ENCODE assay signal across 13 cellular contexts in genomic region chr15:99409560-99409959, GRCh38.
DNase-seq lines count a peak whose midpoint lies in the region; ATAC-seq and TF ChIP-seq lines count a peak whose summit lies in the region.
"Had no signal": no experiment of that assay in that cellular context is flagged by ENCODE, and none has a peak within 500 bp of the region (broad histone marks: within the 10 kb centered on the region; RNA-seq: fewer than 3 reads in every experiment).

No MANE protein-coding gene starts in this region.

- no peaks in the 10 kb centered on the region for H3K9me2 ChIP-seq in OCI-LY7 (ENCODE audit: insufficient read depth, low read length)

- CTCF ChIA-PET in activated CD8-positive, alpha-beta memory T cell treated with anti-CD3 and anti-CD28 coated beads, Interleukin-2, amount 10 ng/mL, durations not matched to agents 7 days and 5 days (lab: Charles Lee) = interaction anchor here (1.2 kb wide), 1 partner anchor 346 kb away, joined by 3 read pairs; no protein-coding TSS in a partner anchor
- CTCF ChIA-PET in OCI-LY7 (lab: Charles Lee; ENCODE audit: unreplicated experiment) = no interaction called here

- H3K36me3 ChIP-seq in lower lobe of right lung (no peaks in the 10 kb centered on the region), tibial artery (no peaks in the 10 kb centered on the region), OCI-LY7 (ENCODE audit: insufficient read depth, low read length) (no peaks in the 10 kb centered on the region)

- DNase-seq in activated CD8-positive, alpha-beta memory T cell treated with anti-CD3 and anti-CD28 coated beads, Interleukin-2, amount 10 ng/mL, durations not matched to agents 7 days and 5 days = peak; percentile 27
- no peak for DNase-seq in activated CD8-positive, alpha-beta memory T cell treated with anti-CD3 and anti-CD28 coated beads, Interleukin-2, amount 50 U/mL, for 48 hours
- DNase-seq in lower lobe of right lung = no peak
- no peak for DNase-seq in tibial artery
- DNase-seq in globus pallidus (ENCODE audit: low spot score) = no peak
- DNase-seq in OCI-LY7 (ENCODE audit: low spot score) = no peak
- DNase-seq: MM.1S, NCI-H187 treated with DMSO at 0.1 percent for 48 hours, NCI-H774 had no signal

- intact Hi-C loops in lower lobe of right lung (cut with DNase I) = no loop called here
- intact Hi-C loops in tibial artery (cut with DNase I; ENCODE audit: low total_unique reads) = no loop called here
- intact Hi-C loops in OCI-LY7 (cut with micrococcal nuclease; ENCODE audit: unreplicated experiment) = loop anchor here (10.0 kb wide), 1 partner anchor 295 kb away; no protein-coding TSS in a partner anchor

- H3K9me3 ChIP-seq in lower lobe of right lung = no peaks in the 10 kb centered on the region
- H3K9me3 ChIP-seq in tibial artery = no peaks in the 10 kb centered on the region
- no peaks in the 10 kb centered on the region for H3K9me3 ChIP-seq in OCI-LY7 (ENCODE audit: low read length)

- no peak overlapping the region for H2AFZ ChIP-seq in OCI-LY7 (ENCODE audit: low read length)

- H3K79me2 ChIP-seq in OCI-LY7 (ENCODE audit: insufficient read depth, low read depth, low read length) = no peaks in the 10 kb centered on the region

- H3K27me3 ChIP-seq in lower lobe of right lung (ENCODE audit: low read depth) (no peaks in the 10 kb centered on the region), tibial artery (no peaks in the 10 kb centered on the region)

- ATAC-seq in activated CD8-positive, alpha-beta memory T cell treated with anti-CD3 and anti-CD28 coated beads, Interleukin-2, amount 10 ng/mL, durations not matched to agents 7 days and 5 days = no peak
- ATAC-seq in lower lobe of right lung (no peak), GM21515 (IDR thresholded peaks at IDR 0.05; ENCODE audit: unreplicated experiment) (no peak)

- peaks cover 19% of the 10 kb centered on the region for H3K4me1 ChIP-seq in lower lobe of right lung
- H3K4me1 ChIP-seq in tibial artery = peaks cover 0 to 31% (median 25%) of the 10 kb centered on the region in 4 donors
- H3K4me1 ChIP-seq in OCI-LY7 (ENCODE audit: insufficient read depth, low read length, poor library complexity, severe bottlenecking) = no peaks in the 10 kb centered on the region

- H3K27me3 Mint-ChIP-seq in activated CD8-positive, alpha-beta memory T cell treated with anti-CD3 and anti-CD28 coated beads, Interleukin-2, amount 10 ng/mL, durations not matched to agents 7 days and 5 days = no peaks in the 10 kb centered on the region

- H3K27ac ChIP-seq in VCaP = 0 out of 2 replicates have a peak overlapping the region, but pooled peaks have one; percentile 6
- peak overlapping the region; percentile 54 for H3K27ac ChIP-seq in lower lobe of right lung
- peak overlapping the region; percentile 65 to 73 for H3K27ac ChIP-seq in tibial artery
- no peak overlapping the region for H3K27ac ChIP-seq in OCI-LY7 (ENCODE audit: low read depth, low read length, poor library complexity, severe bottlenecking)
- H3K27ac ChIP-seq: 22Rv1, C4-2B had no signal

- H3K4me2 ChIP-seq in OCI-LY7 (ENCODE audit: low read length) = no peak overlapping the region

- H3K4me3 Mint-ChIP-seq in activated CD8-positive, alpha-beta memory T cell treated with anti-CD3 and anti-CD28 coated beads, Interleukin-2, amount 10 ng/mL, durations not matched to agents 7 days and 5 days = no peak overlapping the region

- TF ChIP-seq CTCF in VCaP (conservative IDR thresholded peaks at IDR 0.05) (no peak), lower lobe of right lung (IDR thresholded peaks at IDR 0.05) (no peak), tibial artery (IDR thresholded peaks at IDR 0.05) (no peak), OCI-LY7 (conservative IDR thresholded peaks at IDR 0.05; ENCODE audit: low read length) (no peak)

- H3K4me3 ChIP-seq in lower lobe of right lung (no peak overlapping the region), tibial artery (no peak overlapping the region), OCI-LY7 (ENCODE audit: low read depth, low read length, poor library complexity, severe bottlenecking) (no peak overlapping the region)

- BruUV-seq in OCI-LY7 (replicated peaks; lab: Mats Ljungman, UMichigan) = no TSS peak

- no peaks in the 10 kb centered on the region for H3K36me3 Mint-ChIP-seq in activated CD8-positive, alpha-beta memory T cell treated with anti-CD3 and anti-CD28 coated beads, Interleukin-2, amount 10 ng/mL, durations not matched to agents 7 days and 5 days

- no peaks in the 10 kb centered on the region for H3K9me3 Mint-ChIP-seq in activated CD8-positive, alpha-beta memory T cell treated with anti-CD3 and anti-CD28 coated beads, Interleukin-2, amount 10 ng/mL, durations not matched to agents 7 days and 5 days (ENCODE audit: low read depth)

- no peaks in the 10 kb centered on the region for H4K20me1 ChIP-seq in OCI-LY7 (ENCODE audit: insufficient read depth, low read length)

- peaks cover 5% of the 10 kb centered on the region for H3K4me1 Mint-ChIP-seq in activated CD8-positive, alpha-beta memory T cell treated with anti-CD3 and anti-CD28 coated beads, Interleukin-2, amount 10 ng/mL, durations not matched to agents 7 days and 5 days

- no peak overlapping the region for H3K27ac Mint-ChIP-seq in activated CD8-positive, alpha-beta memory T cell treated with anti-CD3 and anti-CD28 coated beads, Interleukin-2, amount 10 ng/mL, durations not matched to agents 7 days and 5 days

- POLR2A ChIA-PET in OCI-LY7 (lab: Charles Lee) = interaction anchor here (1.4 kb wide), 1 partner anchor 13 kb away, joined by 4 read pairs; no protein-coding TSS in a partner anchor
